ENCODE assay signal across 34 cellular contexts in the genomic region with DNA sequence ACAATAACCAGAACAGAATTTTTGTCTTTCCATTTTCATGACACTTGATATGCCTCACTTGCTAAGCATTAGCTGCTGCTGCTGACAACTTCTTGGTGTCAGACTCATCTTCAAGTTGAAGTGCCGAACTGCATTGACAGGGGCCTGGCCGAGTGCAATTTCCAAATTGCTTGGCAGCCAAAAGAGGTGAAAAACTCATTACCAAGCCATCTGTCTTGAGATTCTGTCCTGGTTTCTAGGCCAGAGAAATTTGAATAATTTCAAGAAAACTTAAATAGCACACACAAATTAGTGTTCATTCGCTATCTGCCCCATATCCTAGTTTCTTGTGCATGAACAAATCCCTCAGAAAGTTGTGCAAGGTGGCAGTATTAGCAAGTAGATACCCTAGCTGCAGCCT.
"Had no signal": no experiment of that assay in that cellular context is flagged by ENCODE, and none has a peak within 500 bp of the region (broad histone marks: within the 10 kb centered on the region; RNA-seq: fewer than 3 reads in every experiment).

No MANE protein-coding gene starts in this region.

- H3K9me3 Mint-ChIP-seq: activated CD4-positive, alpha-beta memory T cell treated with anti-CD3 and anti-CD28 coated beads, Interleukin-2, amount 10 ng/mL, durations not matched to agents 7 days and 5 days; activated CD4-positive, alpha-beta T cell treated with anti-CD3 and anti-CD28 coated beads, Interleukin-2, amount 10 ng/mL, durations not matched to agents 7 days and 5 days; activated naive CD4-positive, alpha-beta T cell treated with anti-CD3 and anti-CD28 coated beads, Interleukin-2, amount 10 ng/mL, durations not matched to agents 7 days and 5 days; activated naive CD4-positive, alpha-beta T cell treated with anti-CD3 and anti-CD28 coated beads, Interleukin-2, amount 50 U/mL, for 24 hours; activated naive CD8-positive, alpha-beta T cell treated with anti-CD3 and anti-CD28 coated beads, Interleukin-2, amount 10 ng/mL, durations not matched to agents 7 days and 5 days; activated naive CD8-positive, alpha-beta T cell treated with anti-CD3 and anti-CD28 coated beads, Interleukin-2, amount 50 U/mL, for 24 hours; activated T-cell treated with anti-CD3 and anti-CD28 coated beads, Interleukin-2, amount 50 U/mL, for 24 hours; activated T-helper 2 cell treated with anti-CD3 and anti-CD28 coated beads, Interferon-gamma antibody, Interleukin-2, Interleukin-4, amounts not matched to agents 10 μg/mL and 5 μg/mL and 100 μg/mL, durations not matched to agents 14 hours and 24 hours and 36 hours; central memory CD8-positive, alpha-beta T cell; T-helper 1 cell treated with Interleukin-12 subunit alpha and Interleukin-12 subunit beta and Interleukin-4 antibody, amounts not matched to agents 30 μg/mL and 1 μg/mL, for 36 hours; T-helper 2 cell treated with Interferon-gamma antibody and Interleukin-4, amounts not matched to agents 5 μg/mL and 100 μg/mL, for 36 hours had no signal

- H3K4me3 Mint-ChIP-seq: activated CD4-positive, alpha-beta memory T cell treated with anti-CD3 and anti-CD28 coated beads, Interleukin-2, amount 10 ng/mL, durations not matched to agents 7 days and 5 days; activated CD4-positive, alpha-beta T cell treated with anti-CD3 and anti-CD28 coated beads for 36 hours; activated CD4-positive, alpha-beta T cell treated with anti-CD3 and anti-CD28 coated beads, Interleukin-2, amount 10 ng/mL, durations not matched to agents 7 days and 5 days; activated CD8-positive, alpha-beta memory T cell treated with anti-CD3 and anti-CD28 coated beads, Interleukin-2, amount 10 ng/mL, durations not matched to agents 7 days and 5 days; activated CD8-positive, alpha-beta T cell treated with anti-CD3 and anti-CD28 coated beads, Interleukin-2, amount 10 ng/mL, durations not matched to agents 7 days and 5 days; activated naive CD4-positive, alpha-beta T cell treated with anti-CD3 and anti-CD28 coated beads, Interleukin-2, amount 10 ng/mL, durations not matched to agents 7 days and 5 days; activated naive CD4-positive, alpha-beta T cell treated with anti-CD3 and anti-CD28 coated beads, Interleukin-2, amount 50 U/mL, for 24 hours; activated naive CD8-positive, alpha-beta T cell; activated naive CD8-positive, alpha-beta T cell treated with anti-CD3 and anti-CD28 coated beads, Interleukin-2, amount 10 ng/mL, durations not matched to agents 7 days and 5 days; activated naive CD8-positive, alpha-beta T cell treated with anti-CD3 and anti-CD28 coated beads, Interleukin-2, amount 50 U/mL, for 24 hours; activated T-cell treated with anti-CD3 and anti-CD28 coated beads, Interleukin-2, amount 50 U/mL, for 24 hours; central memory CD8-positive, alpha-beta T cell; T-helper 1 cell treated with Interleukin-12 subunit alpha and Interleukin-12 subunit beta and Interleukin-4 antibody, amounts not matched to agents 30 μg/mL and 1 μg/mL, for 36 hours; T-helper 2 cell treated with Interferon-gamma antibody and Interleukin-4, amounts not matched to agents 5 μg/mL and 100 μg/mL, for 36 hours had no signal

- H3K27ac Mint-ChIP-seq: activated CD4-positive, alpha-beta memory T cell treated with anti-CD3 and anti-CD28 coated beads, Interleukin-2, amount 10 ng/mL, durations not matched to agents 7 days and 5 days; activated CD4-positive, alpha-beta T cell treated with anti-CD3 and anti-CD28 coated beads for 36 hours; activated CD4-positive, alpha-beta T cell treated with anti-CD3 and anti-CD28 coated beads, Interleukin-2, amount 10 ng/mL, durations not matched to agents 7 days and 5 days; activated CD8-positive, alpha-beta memory T cell treated with anti-CD3 and anti-CD28 coated beads, Interleukin-2, amount 10 ng/mL, durations not matched to agents 7 days and 5 days; activated CD8-positive, alpha-beta T cell treated with anti-CD3 and anti-CD28 coated beads, Interleukin-2, amount 10 ng/mL, durations not matched to agents 7 days and 5 days; activated naive CD4-positive, alpha-beta T cell treated with anti-CD3 and anti-CD28 coated beads, Interleukin-2, amount 10 ng/mL, durations not matched to agents 7 days and 5 days; activated naive CD4-positive, alpha-beta T cell treated with anti-CD3 and anti-CD28 coated beads, Interleukin-2, amount 50 U/mL, for 24 hours; activated naive CD8-positive, alpha-beta T cell; activated naive CD8-positive, alpha-beta T cell treated with anti-CD3 and anti-CD28 coated beads, Interleukin-2, amount 10 ng/mL, durations not matched to agents 7 days and 5 days; activated naive CD8-positive, alpha-beta T cell treated with anti-CD3 and anti-CD28 coated beads, Interleukin-2, amount 50 U/mL, for 24 hours; activated T-cell treated with anti-CD3 and anti-CD28 coated beads, Interleukin-2, amount 50 U/mL, for 24 hours; activated T-helper 2 cell treated with anti-CD3 and anti-CD28 coated beads, Interferon-gamma antibody, Interleukin-2, Interleukin-4, amounts not matched to agents 10 μg/mL and 5 μg/mL and 100 μg/mL, durations not matched to agents 14 hours and 24 hours and 36 hours; brain; T-helper 1 cell treated with Interleukin-12 subunit alpha and Interleukin-12 subunit beta and Interleukin-4 antibody, amounts not matched to agents 30 μg/mL and 1 μg/mL, for 36 hours; T-helper 2 cell treated with Interferon-gamma antibody and Interleukin-4, amounts not matched to agents 5 μg/mL and 100 μg/mL, for 36 hours had no signal

- H3K27me3 Mint-ChIP-seq: activated CD4-positive, alpha-beta T cell treated with anti-CD3 and anti-CD28 coated beads for 36 hours; activated CD4-positive, alpha-beta T cell treated with anti-CD3 and anti-CD28 coated beads, Interleukin-2, amount 10 ng/mL, durations not matched to agents 7 days and 5 days; activated naive CD4-positive, alpha-beta T cell treated with anti-CD3 and anti-CD28 coated beads, Interleukin-2, amount 10 ng/mL, durations not matched to agents 7 days and 5 days; activated naive CD4-positive, alpha-beta T cell treated with anti-CD3 and anti-CD28 coated beads, Interleukin-2, amount 50 U/mL, for 24 hours; activated naive CD8-positive, alpha-beta T cell; activated naive CD8-positive, alpha-beta T cell treated with anti-CD3 and anti-CD28 coated beads, Interleukin-2, amount 50 U/mL, for 24 hours; activated T-cell treated with anti-CD3 and anti-CD28 coated beads, Interleukin-2, amount 50 U/mL, for 24 hours; brain; central memory CD8-positive, alpha-beta T cell had no signal

- H3K4me3 ChIP-seq: ascending aorta, cardiac muscle cell had no signal

- H3K27me3 ChIP-seq: ascending aorta, cardiac muscle cell had no signal

- H3K4me1 Mint-ChIP-seq: activated CD4-positive, alpha-beta memory T cell treated with anti-CD3 and anti-CD28 coated beads, Interleukin-2, amount 10 ng/mL, durations not matched to agents 7 days and 5 days; activated CD4-positive, alpha-beta T cell treated with anti-CD3 and anti-CD28 coated beads for 36 hours; activated CD4-positive, alpha-beta T cell treated with anti-CD3 and anti-CD28 coated beads, Interleukin-2, amount 10 ng/mL, durations not matched to agents 7 days and 5 days; activated CD8-positive, alpha-beta memory T cell treated with anti-CD3 and anti-CD28 coated beads, Interleukin-2, amount 10 ng/mL, durations not matched to agents 7 days and 5 days; activated naive CD4-positive, alpha-beta T cell treated with anti-CD3 and anti-CD28 coated beads, Interleukin-2, amount 10 ng/mL, durations not matched to agents 7 days and 5 days; activated naive CD4-positive, alpha-beta T cell treated with anti-CD3 and anti-CD28 coated beads, Interleukin-2, amount 50 U/mL, for 24 hours; activated naive CD8-positive, alpha-beta T cell treated with anti-CD3 and anti-CD28 coated beads, Interleukin-2, amount 10 ng/mL, durations not matched to agents 7 days and 5 days; activated naive CD8-positive, alpha-beta T cell treated with anti-CD3 and anti-CD28 coated beads, Interleukin-2, amount 50 U/mL, for 24 hours; central memory CD8-positive, alpha-beta T cell had no signal

- H3K9me3 ChIP-seq: ascending aorta had no signal

- H3K27ac ChIP-seq: ascending aorta, cardiac muscle cell, VCaP had no signal

- H3K36me3 Mint-ChIP-seq: activated CD8-positive, alpha-beta memory T cell treated with anti-CD3 and anti-CD28 coated beads, Interleukin-2, amount 10 ng/mL, durations not matched to agents 7 days and 5 days; activated naive CD4-positive, alpha-beta T cell treated with anti-CD3 and anti-CD28 coated beads, Interleukin-2, amount 10 ng/mL, durations not matched to agents 7 days and 5 days; activated naive CD4-positive, alpha-beta T cell treated with anti-CD3 and anti-CD28 coated beads, Interleukin-2, amount 50 U/mL, for 24 hours; activated naive CD8-positive, alpha-beta T cell; activated naive CD8-positive, alpha-beta T cell treated with anti-CD3 and anti-CD28 coated beads, Interleukin-2, amount 10 ng/mL, durations not matched to agents 7 days and 5 days; brain had no signal

- H3K36me3 ChIP-seq: ascending aorta, cardiac muscle cell had no signal

- DNase-seq: activated CD4-positive, alpha-beta memory T cell treated with anti-CD3 and anti-CD28 coated beads, Interleukin-2, amount 10 ng/mL, durations not matched to agents 7 days and 5 days; activated CD4-positive, alpha-beta T cell treated with anti-CD3 and anti-CD28 coated beads for 1 hour; activated CD4-positive, alpha-beta T cell treated with anti-CD3 and anti-CD28 coated beads for 36 hours; activated CD4-positive, alpha-beta T cell treated with anti-CD3 and anti-CD28 coated beads for 48 hours; activated CD4-positive, alpha-beta T cell treated with anti-CD3 and anti-CD28 coated beads, Interleukin-2, amount 10 ng/mL, durations not matched to agents 7 days and 5 days; activated CD4-positive, alpha-beta T cell treated with anti-CD3 and anti-CD28 coated beads, Interleukin-2, amount 50 U/mL, for 48 hours; activated CD4-positive, CD25-positive, alpha-beta regulatory T cell; activated CD8-positive, alpha-beta memory T cell treated with anti-CD3 and anti-CD28 coated beads for 24 hours; activated CD8-positive, alpha-beta memory T cell treated with anti-CD3 and anti-CD28 coated beads, Interleukin-2, amount 10 ng/mL, durations not matched to agents 7 days and 5 days; activated CD8-positive, alpha-beta memory T cell treated with anti-CD3 and anti-CD28 coated beads, Interleukin-2, amount 50 U/mL, for 48 hours; activated CD8-positive, alpha-beta T cell treated with anti-CD3 and anti-CD28 coated beads, Interleukin-2, amount 10 ng/mL, durations not matched to agents 7 days and 5 days; activated effector memory CD4-positive, alpha-beta T cell treated with Interleukin-2 at 50 U/mL for 16 hours; activated gamma-delta T cell; activated naive CD4-positive, alpha-beta T cell treated with anti-CD3 and anti-CD28 coated beads, Interleukin-2, amount 10 ng/mL, durations not matched to agents 7 days and 5 days; activated naive CD4-positive, alpha-beta T cell treated with Interleukin-2 at 50 U/mL for 16 hours; activated naive CD8-positive, alpha-beta T cell treated with anti-CD3 and anti-CD28 coated beads, Interleukin-2, amount 10 ng/mL, durations not matched to agents 7 days and 5 days; activated naive CD8-positive, alpha-beta T cell treated with anti-CD3 and anti-CD28 coated beads, Interleukin-2, amount 50 U/mL, for 24 hours; activated T-cell treated with anti-CD3 and anti-CD28 coated beads, Interleukin-2, amount 50 U/mL, for 24 hours; activated T-cell treated with anti-CD3 and anti-CD28 coated beads, Interleukin-2, amount 50 U/mL, for 48 hours; amygdala; anterior cingulate cortex; caudate nucleus; T-helper 2 cell; T-helper 9 cell had no signal
